In genomic region chr10:77164616-77165311, GRCh38 we compare ENCODE assay signal across 9 cellular contexts.
DNase-seq lines count a peak whose midpoint lies in the region; FAIRE-seq and TF ChIP-seq lines count a peak whose summit lies in the region.
"Had no signal": no experiment of that assay in that cellular context is flagged by ENCODE, and none has a peak within 500 bp of the region (broad histone marks: within the 10 kb centered on the region; RNA-seq: fewer than 3 reads in every experiment).

No MANE protein-coding gene starts in this region.

- H3K27ac ChIP-seq in mesodermal cell (ENCODE audit: low read depth, low read length, severe bottlenecking) = peak overlapping the region; percentile 38
- H3K27ac ChIP-seq: right lobe of liver had no signal

- no peak for TF ChIP-seq CTCF in bronchial epithelial cell (IDR thresholded peaks at IDR 0.05; ENCODE audit: insufficient read depth, low read length, severe bottlenecking)

- H3K27me3 ChIP-seq in bronchial epithelial cell (ENCODE audit: control insufficient read depth, insufficient read depth, low read length) = no peaks in the 10 kb centered on the region
- H3K27me3 ChIP-seq: right lobe of liver had no signal

- H3K36me3 ChIP-seq in bronchial epithelial cell (ENCODE audit: control insufficient read depth, insufficient read depth, low read length) = no peaks in the 10 kb centered on the region
- no peaks in the 10 kb centered on the region for H3K36me3 ChIP-seq in mesodermal cell (ENCODE audit: control insufficient read depth, insufficient read depth, low read length)
- H3K36me3 ChIP-seq: right lobe of liver had no signal

- H3K4me3 ChIP-seq in bronchial epithelial cell (ENCODE audit: low read depth, low read length) (no peak overlapping the region), mesodermal cell (ENCODE audit: extremely low read depth, insufficient read depth, low read length, poor library complexity, severe bottlenecking) (no peak overlapping the region)
- H3K4me3 ChIP-seq: right lobe of liver had no signal

- peaks cover 25% of the 10 kb centered on the region for H3K4me1 ChIP-seq in mesodermal cell (ENCODE audit: control insufficient read depth, insufficient read depth, low read length, poor library complexity, severe bottlenecking)
- H3K4me1 ChIP-seq: right lobe of liver had no signal

- 94 to 100% methylated on average over 1 to 2 of the region's 5 CpGs for WGBS in mesodermal cell (ENCODE audit: insufficient coverage in 2 of 2), 2 experiments

- no peaks in the 10 kb centered on the region for H3K9me3 ChIP-seq in mesodermal cell (ENCODE audit: control insufficient read depth, low read length)
- H3K9me3 ChIP-seq: right lobe of liver had no signal

- DNase-seq in DMS53 (lab: John Stamatoyannopoulos, UW) (peak; percentile 23), DMS53 treated with DMSO at 0.1 percent for 48 hours (lab: John Stamatoyannopoulos, UW; ENCODE audit: unreplicated experiment) (no peak), bronchial epithelial cell (ENCODE audit: low read depth) (peak; percentile 79), retina (no peak), SKM-1 (lab: John Stamatoyannopoulos, UW; ENCODE audit: unreplicated experiment) (no peak), AG08396 (ENCODE audit: low spot score) (no peak), mesenteric fat pad (ENCODE audit: low spot score) (no peak)

- FAIRE-seq in bronchial epithelial cell (lab: Jason Lieb, UNC) = no peak

Comparison
In these comparisons a context has a peak if more than half of its experiments do, and no peak if none do; other contexts are left out.
1. DNase-seq: peak in DMS53 (single experiment) and bronchial epithelial cell (single experiment); none in DMS53 treated with DMSO at 0.1 percent for 48 hours (single experiment), retina (single experiment), SKM-1 (single experiment), AG08396 (single experiment) and mesenteric fat pad (single experiment).